In the genomic region with DNA sequence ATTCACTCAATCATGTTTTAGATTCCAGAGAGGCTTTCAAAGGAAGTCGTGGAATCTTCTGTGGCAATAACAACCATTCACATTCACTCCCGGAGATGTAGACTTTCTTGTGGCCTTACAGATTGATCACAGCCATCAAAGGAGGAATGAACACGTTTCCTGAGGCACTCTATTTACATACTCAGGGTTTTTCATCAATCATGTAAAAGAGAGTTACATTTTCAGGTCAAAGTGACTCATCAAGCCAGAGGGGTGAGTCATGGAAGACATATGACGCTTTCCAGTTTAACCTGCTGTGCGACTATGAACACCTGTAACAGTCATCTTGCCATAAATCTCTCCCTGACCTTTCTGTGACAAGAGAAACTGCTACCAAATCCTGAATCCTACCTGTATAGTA, we compare ENCODE assay signal across 9 cellular contexts. TPM values are rescaled to one million over a fixed set of nuclear protein-coding genes. Genes with fewer than 3 reads are reported as not detected.
DNase-seq lines count a peak whose midpoint lies in the region; ATAC-seq, FAIRE-seq and TF ChIP-seq lines count a peak whose summit lies in the region.
"Had no signal": no experiment of that assay in that cellular context is flagged by ENCODE, and none has a peak within 500 bp of the region (broad histone marks: within the 10 kb centered on the region; RNA-seq: fewer than 3 reads in every experiment).

No MANE protein-coding gene starts in this region.

- DNase-seq in RKO (ENCODE audit: low spot score) (peak; percentile 40), endodermal cell (peak; percentile 54), NCI-H446 treated with DMSO at 0.1 percent for 48 hours (lab: John Stamatoyannopoulos, UW) (no peak), GM12891 (ENCODE audit: insufficient read length, low spot score) (no peak), epidermal melanocyte (ENCODE audit: insufficient read length, low spot score) (no peak)
- peak; percentile 16 to 35 (median 32) for DNase-seq in stimulated activated CD4-positive, alpha-beta T cell treated with anti-CD3 and anti-CD28 coated beads, TNF-alpha, amount 100 ng/mL, for 24 hours (ENCODE audit: low read depth in 3 of 3)

- FAIRE-seq in GM12891 (lab: Jason Lieb, UNC) = no peak

- no peak for TF ChIP-seq POLR2A in GM12891 (IDR thresholded peaks at IDR 0.05; ENCODE audit: low read depth, low read length)

- H3K4me3 Mint-ChIP-seq in endodermal cell = no peak overlapping the region

- TF ChIP-seq CTCF in endodermal cell (conservative IDR thresholded peaks at IDR 0.05) = no peak

- H3K4me1 ChIP-seq in endodermal cell (ENCODE audit: control insufficient read depth, insufficient read depth, low read length) = no peaks in the 10 kb centered on the region

- peaks cover 19% of the 10 kb centered on the region for H3K4me1 Mint-ChIP-seq in endodermal cell

- H3K9me3 Mint-ChIP-seq in endodermal cell = no peaks in the 10 kb centered on the region

- H3K9me3 ChIP-seq in endodermal cell (ENCODE audit: control insufficient read depth, low read length) = no peaks in the 10 kb centered on the region

- no peak overlapping the region for H3K27ac Mint-ChIP-seq in endodermal cell

- H3K27me3 ChIP-seq in endodermal cell (ENCODE audit: control insufficient read depth, insufficient read depth, low read length, poor library complexity, severe bottlenecking) = no peaks in the 10 kb centered on the region

- no peak overlapping the region for H3K4me3 ChIP-seq in endodermal cell (ENCODE audit: low read length)

- H3K36me3 ChIP-seq in endodermal cell (ENCODE audit: control insufficient read depth, insufficient read depth, low read length) = no peaks in the 10 kb centered on the region

- H3K27me3 Mint-ChIP-seq in endodermal cell (ENCODE audit: insufficient read depth) = no peaks in the 10 kb centered on the region

- H3K9ac ChIP-seq in endodermal cell (ENCODE audit: extremely low read depth, low read length, poor library complexity, severe bottlenecking) = no peak overlapping the region

- ATAC-seq in GM18858 (IDR thresholded peaks at IDR 0.05; ENCODE audit: unreplicated experiment) = peak; percentile 83
- peak; percentile 81 for ATAC-seq in HG02885 (IDR thresholded peaks at IDR 0.05; ENCODE audit: poor library complexity, unreplicated experiment)
- ATAC-seq: Panc1 had no signal

- WGBS in endodermal cell (ENCODE audit: insufficient coverage in 1 of 2, insufficient read length in 1 of 2), 2 experiments = 0 to 60% methylated on average over 1 to 5 of the region's 5 CpGs

- H3K27ac ChIP-seq in endodermal cell (ENCODE audit: low read depth, low read length) = no peak overlapping the region

- no peaks in the 10 kb centered on the region for H3K36me3 Mint-ChIP-seq in endodermal cell (ENCODE audit: low read depth)

TF ChIP-seq in GM12891, 5 proteins besides CTCF, POLR2A, EP300 and RAD21:
- TF ChIP-seq SPI1 (IDR thresholded peaks at IDR 0.05; ENCODE audit: low read depth, low read length) (no peak), TAF1 (IDR thresholded peaks at IDR 0.05; ENCODE audit: low read depth, low read length) (no peak), PAX5 (IDR thresholded peaks at IDR 0.05; ENCODE audit: insufficient read depth, low read length, severe bottlenecking) (no peak), POLR2AphosphoS5 (IDR thresholded peaks at IDR 0.05; ENCODE audit: low read depth, low read length) (no peak), POU2F2 (IDR thresholded peaks at IDR 0.05; ENCODE audit: low read depth, low read length) (no peak)

RNA-seq across cellular contexts. Expression of a gene that starts 39.3 kb away (rescaled TPM):
- total RNA-seq in endodermal cell = 100 to 1,000 TPM; 154 to 167 TPM
- polyA plus RNA-seq in endodermal cell (2013, experiment 1 of 2) = 147 TPM
- 135 TPM for polyA plus RNA-seq in endodermal cell (2013, experiment 2 of 2)
- polyA plus RNA-seq in GM12891 (2012; ENCODE audit: low read depth, missing spikeins) = 48.3 TPM

Comparison
In these comparisons a context has a peak if more than half of its experiments do, and no peak if none do; other contexts are left out.
1. DNase-seq: peak in RKO (single experiment), endodermal cell (single experiment) and stimulated activated CD4-positive, alpha-beta T cell treated with anti-CD3 and anti-CD28 coated beads, TNF-alpha, amount 100 ng/mL, for 24 hours (3 of 3); none in NCI-H446 treated with DMSO at 0.1 percent for 48 hours (single experiment), GM12891 (single experiment) and epidermal melanocyte (single experiment).